ENCODE assay signal across 27 cellular contexts in genomic region chr12:41402804-41403203, GRCh38.
"Had no signal": no experiment of that assay in that cellular context is flagged by ENCODE, and none has a peak within 500 bp of the region (broad histone marks: within the 10 kb centered on the region; RNA-seq: fewer than 3 reads in every experiment).

No MANE protein-coding gene starts in this region.

- H3K4me3 Mint-ChIP-seq: activated naive CD4-positive, alpha-beta T cell treated with anti-CD3 and anti-CD28 coated beads for 36 hours; activated naive CD8-positive, alpha-beta T cell treated with anti-CD3 and anti-CD28 coated beads for 36 hours; effector memory CD8-positive, alpha-beta T cell; immature natural killer cell; memory B cell; naive thymus-derived CD4-positive, alpha-beta T cell; stimulated activated naive CD8-positive, alpha-beta T cell treated with anti-CD3 and anti-CD28 coated beads, Interleukin-15, Interleukin-2, amounts not matched to agents 100 ng/mL and 50 ng/mL, for 24 hours; type B pancreatic cell had no signal

- H3K4me1 ChIP-seq: adrenal gland, colonic mucosa, prostate gland had no signal

- H3K27me3 ChIP-seq: adrenal gland, body of pancreas, colonic mucosa, ovary had no signal

- DNase-seq: activated CD4-positive, alpha-beta T cell treated with anti-CD3 and anti-CD28 coated beads for 4 hours; activated CD4-positive, alpha-beta T cell treated with anti-CD3 and anti-CD28 coated beads, Interleukin-2, amount 50 U/mL, for 48 hours; activated CD8-positive, alpha-beta memory T cell treated with anti-CD3 and anti-CD28 coated beads for 24 hours; activated effector memory CD4-positive, alpha-beta T cell treated with anti-CD3 and anti-CD28 coated beads, Interleukin-2, amount 50 U/mL, for 16 hours; activated naive CD4-positive, alpha-beta T cell treated with anti-CD3 and anti-CD28 coated beads for 36 hours; activated naive CD8-positive, alpha-beta T cell treated with anti-CD3 and anti-CD28 coated beads for 36 hours; adrenal gland; aorta; body of pancreas; colonic mucosa; effector memory CD8-positive, alpha-beta T cell; head of caudate nucleus; hippocampal formation; immature natural killer cell; midbrain; naive thymus-derived CD4-positive, alpha-beta T cell; ovary; retina; stimulated activated CD4-positive, alpha-beta T cell treated with anti-CD3 and anti-CD28 coated beads, Interleukin-12 subunit alpha, Interleukin-12 subunit beta, amount 100 ng/mL, for 4 hours; stimulated activated CD4-positive, alpha-beta T cell treated with anti-CD3 and anti-CD28 coated beads, Interleukin-4, amount 100 ng/mL, for 1 hour had no signal

- H3K27me3 Mint-ChIP-seq: effector memory CD8-positive, alpha-beta T cell; memory B cell; stimulated activated naive CD8-positive, alpha-beta T cell treated with anti-CD3 and anti-CD28 coated beads, Interleukin-15, Interleukin-2, amounts not matched to agents 100 ng/mL and 50 ng/mL, for 24 hours; type B pancreatic cell had no signal

- H3K27ac Mint-ChIP-seq: activated naive CD4-positive, alpha-beta T cell treated with anti-CD3 and anti-CD28 coated beads for 36 hours; activated naive CD8-positive, alpha-beta T cell treated with anti-CD3 and anti-CD28 coated beads for 36 hours; effector memory CD8-positive, alpha-beta T cell; immature natural killer cell; memory B cell; naive thymus-derived CD4-positive, alpha-beta T cell; stimulated activated naive CD8-positive, alpha-beta T cell treated with anti-CD3 and anti-CD28 coated beads, Interleukin-15, Interleukin-2, amounts not matched to agents 100 ng/mL and 50 ng/mL, for 24 hours; type B pancreatic cell had no signal

- H3K27ac ChIP-seq: adrenal gland, body of pancreas, colonic mucosa, ovary, prostate gland, skin epidermis, VCaP had no signal

- H3K4me1 Mint-ChIP-seq: activated naive CD8-positive, alpha-beta T cell treated with anti-CD3 and anti-CD28 coated beads for 36 hours; immature natural killer cell; memory B cell; naive thymus-derived CD4-positive, alpha-beta T cell had no signal

- ATAC-seq: body of pancreas; effector memory CD8-positive, alpha-beta T cell; naive thymus-derived CD4-positive, alpha-beta T cell; sciatic nerve had no signal

- H3K9me3 ChIP-seq: adrenal gland, body of pancreas, colonic mucosa, ovary, prostate gland had no signal

- H3K36me3 Mint-ChIP-seq: activated naive CD8-positive, alpha-beta T cell treated with anti-CD3 and anti-CD28 coated beads for 36 hours; immature natural killer cell; memory B cell; naive thymus-derived CD4-positive, alpha-beta T cell; type B pancreatic cell had no signal

- H3K36me3 ChIP-seq: adrenal gland, colonic mucosa, ovary, prostate gland had no signal

- H3K4me3 ChIP-seq: adrenal gland, body of pancreas, colonic mucosa, ovary, prostate gland, skin epidermis had no signal
